ENCODE assay signal across 8 cellular contexts in genomic region chr2:100178085-100178788, GRCh38. TPM values are rescaled to one million over a fixed set of nuclear protein-coding genes. Genes with fewer than 3 reads are reported as not detected.
DNase-seq lines count a peak whose midpoint lies in the region; ATAC-seq and TF ChIP-seq lines count a peak whose summit lies in the region.

No MANE protein-coding gene starts in this region.

- no peak for TF ChIP-seq POLR2A in erythroblast (IDR thresholded peaks at IDR 0.05; ENCODE audit: low read length)

- WGBS in smooth muscle cell (ENCODE audit: low lambda C conversion rate) = 45% methylated on average over 8 of the region's 8 CpGs

- H3F3A ChIP-seq in smooth muscle cell (ENCODE audit: low read depth) = no peaks in the 10 kb centered on the region

- H3K9me3 ChIP-seq in smooth muscle cell (replicated peaks; ENCODE audit: low read depth) = no peaks in the 10 kb centered on the region

- no peaks in the 10 kb centered on the region for H4K20me1 ChIP-seq in smooth muscle cell (ENCODE audit: low read depth)

- H3K4me2 ChIP-seq in smooth muscle cell = no peak overlapping the region

- peaks cover 14% of the 10 kb centered on the region for H3K27me3 ChIP-seq in smooth muscle cell (ENCODE audit: low read depth)

- ATAC-seq in HG03060 (IDR thresholded peaks at IDR 0.05; ENCODE audit: low read depth, unreplicated experiment) (peak; percentile 48), GM19452 (IDR thresholded peaks at IDR 0.05; ENCODE audit: unreplicated experiment) (no peak), GM19397 (IDR thresholded peaks at IDR 0.05; ENCODE audit: unreplicated experiment) (no peak), GM21737 (IDR thresholded peaks at IDR 0.05; ENCODE audit: unreplicated experiment) (no peak)

- no peak overlapping the region for H2AFZ ChIP-seq in smooth muscle cell (ENCODE audit: low read depth)

- peak; percentile 33 for TF ChIP-seq CTCF in smooth muscle cell (IDR thresholded peaks at IDR 0.05; ENCODE audit: borderline replicate concordance, insufficient read depth, poor library complexity, severe bottlenecking)

- no peak overlapping the region for H3K27ac ChIP-seq in smooth muscle cell (ENCODE audit: low read depth)

- no peak overlapping the region for H3K4me3 ChIP-seq in smooth muscle cell

- no peaks in the 10 kb centered on the region for H3K79me2 ChIP-seq in smooth muscle cell (ENCODE audit: low read depth)

- H3K4me1 ChIP-seq in smooth muscle cell (ENCODE audit: low read depth) = peaks cover 14% of the 10 kb centered on the region

- DNase-seq in EH (ENCODE audit: low read depth) (peak; percentile 51), SK-N-DZ (ENCODE audit: low spot score) (peak; percentile 97), erythroblast (lab: John Stamatoyannopoulos, UW) (peak; percentile 62 to 73), smooth muscle cell (lab: John Stamatoyannopoulos, UW; ENCODE audit: unreplicated experiment) (no peak)

- H3K9ac ChIP-seq in smooth muscle cell (ENCODE audit: low read depth) = no peak overlapping the region

- no peaks in the 10 kb centered on the region for H3K36me3 ChIP-seq in smooth muscle cell (ENCODE audit: low read depth)

RNA-seq across cellular contexts. Expression of gene AFF3, which starts 35.8 kb away (rescaled TPM):
- polyA plus RNA-seq in SK-N-DZ (2014; cell fraction: cytosol; rRNA removed) = 2.3 and 2.9 TPM in 2 replicates
- 2.2 and 6.4 TPM in 2 replicates for polyA plus RNA-seq in SK-N-DZ (2014; cell fraction: nucleus; rRNA removed)
- 0.27 and 2.6 TPM in 2 replicates for total RNA-seq in smooth muscle cell
- 0.39 TPM in 1 of 2 replicates, not detected in the other for polyA plus RNA-seq in smooth muscle cell
